ENCODE assay signal across 1 cellular context in the genomic region with DNA sequence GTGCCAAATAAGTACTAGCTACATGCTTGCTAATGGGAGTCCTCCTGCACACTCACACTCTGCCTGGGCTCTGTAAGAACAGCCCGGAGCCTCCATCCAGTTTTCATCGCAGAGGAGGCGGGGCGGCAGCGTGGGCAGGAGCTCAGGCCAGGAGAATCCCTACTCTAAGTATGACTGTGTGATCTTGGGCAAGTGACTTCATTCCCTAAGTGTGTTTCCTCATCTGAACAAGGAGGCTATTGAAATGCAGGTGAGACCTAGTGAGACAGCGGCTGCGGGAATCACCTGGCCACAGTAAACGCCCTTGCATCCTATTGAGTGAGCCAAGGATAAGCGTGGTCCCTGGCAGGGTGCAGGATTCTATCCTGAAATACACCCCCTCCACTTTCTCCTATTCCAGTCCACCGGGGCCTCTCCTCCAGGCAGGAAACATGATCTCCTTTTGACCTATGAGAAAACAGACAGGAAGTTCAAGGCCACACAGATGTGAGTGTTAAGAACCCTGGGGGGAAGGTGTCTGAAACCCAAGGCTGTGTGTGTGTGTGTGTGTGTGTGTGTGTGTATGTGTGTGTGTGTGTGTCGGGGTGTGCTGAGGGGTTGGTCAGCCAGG.
A peak's percentile ranks its signal among the peaks of the same experiment; 100 is the strongest.
TF ChIP-seq lines count a peak whose summit lies in the region.

No MANE protein-coding gene starts in this region.

TF ChIP-seq in HEK293, 187 proteins besides CTCF, POLR2A, EP300 and RAD21 (continued from another document):
- TF ChIP-seq ZBTB11 (tag by site-specific recombination; conservative IDR thresholded peaks at IDR 0.05; ENCODE audit: low read depth) (no peak), ZSCAN5A (tag by site-specific recombination; IDR thresholded peaks at IDR 0.05) (no peak), MEIS1 (CRISPR knock-in tag; IDR thresholded peaks at IDR 0.05; ENCODE audit: borderline replicate concordance) (no peak), OSR2 (tag by site-specific recombination; IDR thresholded peaks at IDR 0.05) (no peak), TSHZ1 (tag by site-specific recombination; IDR thresholded peaks at IDR 0.05; ENCODE audit: borderline replicate concordance) (peak; percentile 18; the same call in 1 of the 2 replicates), ZNF354C (tag by site-specific recombination; IDR thresholded peaks at IDR 0.05; ENCODE audit: borderline replicate concordance, low read depth) (no peak), ZNF639 (tag by site-specific recombination; IDR thresholded peaks at IDR 0.05) (no peak), ZNF600 (tag by site-specific recombination; IDR thresholded peaks at IDR 0.05) (no peak), ZNF701 (tag by site-specific recombination; IDR thresholded peaks at IDR 0.05) (peak; percentile 79; the same call in 1 of the 2 replicates), ZNF610 (tag by site-specific recombination; IDR thresholded peaks at IDR 0.05; ENCODE audit: borderline replicate concordance) (no peak), EGR2 (tag by site-specific recombination; IDR thresholded peaks at IDR 0.05; ENCODE audit: low read depth) (peak; percentile 56), ZNF239 (tag by site-specific recombination; IDR thresholded peaks at IDR 0.05) (no peak), ZNF311 (tag by site-specific recombination; IDR thresholded peaks at IDR 0.05; ENCODE audit: borderline replicate concordance) (no peak), ZNF19 (tag by site-specific recombination; IDR thresholded peaks at IDR 0.05; ENCODE audit: low read depth) (no peak)
- TF ChIP-seq, protein P1, sequence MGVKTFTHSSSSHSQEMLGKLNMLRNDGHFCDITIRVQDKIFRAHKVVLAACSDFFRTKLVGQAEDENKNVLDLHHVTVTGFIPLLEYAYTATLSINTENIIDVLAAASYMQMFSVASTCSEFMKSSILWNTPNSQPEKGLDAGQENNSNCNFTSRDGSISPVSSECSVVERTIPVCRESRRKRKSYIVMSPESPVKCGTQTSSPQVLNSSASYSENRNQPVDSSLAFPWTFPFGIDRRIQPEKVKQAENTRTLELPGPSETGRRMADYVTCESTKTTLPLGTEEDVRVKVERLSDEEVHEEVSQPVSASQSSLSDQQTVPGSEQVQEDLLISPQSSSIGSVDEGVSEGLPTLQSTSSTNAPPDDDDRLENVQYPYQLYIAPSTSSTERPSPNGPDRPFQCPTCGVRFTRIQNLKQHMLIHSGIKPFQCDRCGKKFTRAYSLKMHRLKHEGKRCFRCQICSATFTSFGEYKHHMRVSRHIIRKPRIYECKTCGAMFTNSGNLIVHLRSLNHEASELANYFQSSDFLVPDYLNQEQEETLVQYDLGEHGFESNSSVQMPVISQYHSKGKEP (tag by site-specific recombination; IDR thresholded peaks at IDR 0.05) = no peak
- TF ChIP-seq, protein P2, sequence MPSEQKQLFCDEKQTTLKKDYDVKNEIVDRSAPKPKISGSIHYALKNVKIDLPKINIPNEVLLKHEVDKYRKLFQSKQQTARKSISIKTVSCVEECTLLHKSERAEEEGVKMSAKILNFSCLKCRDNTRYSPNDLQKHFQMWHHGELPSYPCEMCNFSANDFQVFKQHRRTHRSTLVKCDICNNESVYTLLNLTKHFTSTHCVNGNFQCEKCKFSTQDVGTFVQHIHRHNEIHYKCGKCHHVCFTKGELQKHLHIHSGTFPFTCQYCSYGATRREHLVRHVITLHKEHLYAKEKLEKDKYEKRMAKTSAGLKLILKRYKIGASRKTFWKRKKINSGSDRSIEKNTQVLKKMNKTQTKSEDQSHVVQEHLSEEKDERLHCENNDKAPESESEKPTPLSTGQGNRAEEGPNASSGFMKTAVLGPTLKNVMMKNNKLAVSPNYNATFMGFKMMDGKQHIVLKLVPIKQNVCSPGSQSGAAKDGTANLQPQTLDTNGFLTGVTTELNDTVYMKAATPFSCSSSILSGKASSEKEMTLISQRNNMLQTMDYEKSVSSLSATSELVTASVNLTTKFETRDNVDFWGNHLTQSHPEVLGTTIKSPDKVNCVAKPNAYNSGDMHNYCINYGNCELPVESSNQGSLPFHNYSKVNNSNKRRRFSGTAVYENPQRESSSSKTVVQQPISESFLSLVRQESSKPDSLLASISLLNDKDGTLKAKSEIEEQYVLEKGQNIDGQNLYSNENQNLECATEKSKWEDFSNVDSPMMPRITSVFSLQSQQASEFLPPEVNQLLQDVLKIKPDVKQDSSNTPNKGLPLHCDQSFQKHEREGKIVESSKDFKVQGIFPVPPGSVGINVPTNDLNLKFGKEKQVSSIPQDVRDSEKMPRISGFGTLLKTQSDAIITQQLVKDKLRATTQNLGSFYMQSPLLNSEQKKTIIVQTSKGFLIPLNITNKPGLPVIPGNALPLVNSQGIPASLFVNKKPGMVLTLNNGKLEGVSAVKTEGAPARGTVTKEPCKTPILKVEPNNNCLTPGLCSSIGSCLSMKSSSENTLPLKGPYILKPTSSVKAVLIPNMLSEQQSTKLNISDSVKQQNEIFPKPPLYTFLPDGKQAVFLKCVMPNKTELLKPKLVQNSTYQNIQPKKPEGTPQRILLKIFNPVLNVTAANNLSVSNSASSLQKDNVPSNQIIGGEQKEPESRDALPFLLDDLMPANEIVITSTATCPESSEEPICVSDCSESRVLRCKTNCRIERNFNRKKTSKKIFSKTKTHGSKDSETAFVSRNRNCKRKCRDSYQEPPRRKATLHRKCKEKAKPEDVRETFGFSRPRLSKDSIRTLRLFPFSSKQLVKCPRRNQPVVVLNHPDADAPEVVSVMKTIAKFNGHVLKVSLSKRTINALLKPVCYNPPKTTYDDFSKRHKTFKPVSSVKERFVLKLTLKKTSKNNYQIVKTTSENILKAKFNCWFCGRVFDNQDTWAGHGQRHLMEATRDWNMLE (tag by site-specific recombination; conservative IDR thresholded peaks at IDR 0.05; ENCODE audit: low read depth) = no peak
- TF ChIP-seq, protein P3, sequence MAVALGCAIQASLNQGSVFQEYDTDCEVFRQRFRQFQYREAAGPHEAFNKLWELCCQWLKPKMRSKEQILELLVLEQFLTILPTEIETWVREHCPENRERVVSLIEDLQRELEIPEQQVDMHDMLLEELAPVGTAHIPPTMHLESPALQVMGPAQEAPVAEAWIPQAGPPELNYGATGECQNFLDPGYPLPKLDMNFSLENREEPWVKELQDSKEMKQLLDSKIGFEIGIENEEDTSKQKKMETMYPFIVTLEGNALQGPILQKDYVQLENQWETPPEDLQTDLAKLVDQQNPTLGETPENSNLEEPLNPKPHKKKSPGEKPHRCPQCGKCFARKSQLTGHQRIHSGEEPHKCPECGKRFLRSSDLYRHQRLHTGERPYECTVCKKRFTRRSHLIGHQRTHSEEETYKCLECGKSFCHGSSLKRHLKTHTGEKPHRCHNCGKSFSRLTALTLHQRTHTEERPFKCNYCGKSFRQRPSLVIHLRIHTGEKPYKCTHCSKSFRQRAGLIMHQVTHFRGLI (tag by site-specific recombination; IDR thresholded peaks at IDR 0.05) = no peak
- TF ChIP-seq, protein P4, sequence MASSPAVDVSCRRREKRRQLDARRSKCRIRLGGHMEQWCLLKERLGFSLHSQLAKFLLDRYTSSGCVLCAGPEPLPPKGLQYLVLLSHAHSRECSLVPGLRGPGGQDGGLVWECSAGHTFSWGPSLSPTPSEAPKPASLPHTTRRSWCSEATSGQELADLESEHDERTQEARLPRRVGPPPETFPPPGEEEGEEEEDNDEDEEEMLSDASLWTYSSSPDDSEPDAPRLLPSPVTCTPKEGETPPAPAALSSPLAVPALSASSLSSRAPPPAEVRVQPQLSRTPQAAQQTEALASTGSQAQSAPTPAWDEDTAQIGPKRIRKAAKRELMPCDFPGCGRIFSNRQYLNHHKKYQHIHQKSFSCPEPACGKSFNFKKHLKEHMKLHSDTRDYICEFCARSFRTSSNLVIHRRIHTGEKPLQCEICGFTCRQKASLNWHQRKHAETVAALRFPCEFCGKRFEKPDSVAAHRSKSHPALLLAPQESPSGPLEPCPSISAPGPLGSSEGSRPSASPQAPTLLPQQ (tag by site-specific recombination; IDR thresholded peaks at IDR 0.05) = peak; percentile 20; the same call in 1 of the 2 replicates
